26 cellular contexts compared by ENCODE assay signal in the genomic region with DNA sequence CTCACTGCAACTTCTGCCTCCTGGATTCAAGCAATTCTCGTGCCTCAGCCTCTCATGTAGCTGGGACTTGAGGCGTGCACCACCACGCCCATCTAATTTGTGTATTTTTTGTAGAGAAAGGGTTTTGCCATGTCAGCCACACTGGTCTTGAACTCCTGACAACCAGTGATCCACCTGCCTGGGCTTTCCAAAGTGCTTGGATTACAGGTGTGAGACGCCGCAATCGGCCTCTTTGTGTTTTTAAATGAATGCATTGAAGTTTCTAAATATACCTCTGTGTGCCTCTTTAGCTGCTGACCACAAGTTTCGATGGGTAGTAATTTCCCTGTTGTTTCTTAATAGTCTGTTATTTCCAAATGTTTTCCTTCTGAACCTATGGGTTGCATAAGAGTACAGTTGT.
"Had no signal": no experiment of that assay in that cellular context is flagged by ENCODE, and none has a peak within 500 bp of the region (broad histone marks: within the 10 kb centered on the region; RNA-seq: fewer than 3 reads in every experiment).

No MANE protein-coding gene starts in this region.

- ATAC-seq: activated CD4-positive, alpha-beta T cell treated with anti-CD3 and anti-CD28 coated beads for 36 hours; activated CD8-positive, alpha-beta memory T cell treated with anti-CD3 and anti-CD28 coated beads, Interleukin-2, amount 10 ng/mL, durations not matched to agents 7 days and 5 days; activated CD8-positive, alpha-beta T cell treated with anti-CD3 and anti-CD28 coated beads, Interleukin-2, amount 10 ng/mL, durations not matched to agents 7 days and 5 days; activated T-cell treated with anti-CD3 and anti-CD28 coated beads, Interleukin-2, amount 50 U/mL, for 72 hours; body of pancreas; foreskin keratinocyte; heart left ventricle; naive thymus-derived CD4-positive, alpha-beta T cell; sciatic nerve; stimulated activated naive CD8-positive, alpha-beta T cell treated with anti-CD3 and anti-CD28 coated beads, Interleukin-15, Interleukin-2, amounts not matched to agents 100 U/mL and 50 U/mL, for 24 hours had no signal

- H3K4me3 ChIP-seq: body of pancreas, esophagus muscularis mucosa, heart left ventricle, ovary, skin epidermis, thoracic aorta had no signal

- H3K4me1 ChIP-seq: body of pancreas, esophagus muscularis mucosa, foreskin keratinocyte, heart left ventricle had no signal

- DNase-seq: activated CD4-positive, alpha-beta T cell treated with anti-CD3 and anti-CD28 coated beads for 36 hours; activated CD4-positive, CD25-positive, alpha-beta regulatory T cell; activated CD8-positive, alpha-beta memory T cell treated with anti-CD3 and anti-CD28 coated beads, Interleukin-2, amount 10 ng/mL, durations not matched to agents 7 days and 5 days; activated CD8-positive, alpha-beta T cell treated with anti-CD3 and anti-CD28 coated beads, Interleukin-2, amount 10 ng/mL, durations not matched to agents 7 days and 5 days; activated naive CD4-positive, alpha-beta T cell treated with Interleukin-2 at 50 U/mL for 16 hours; activated T-cell treated with anti-CD3 and anti-CD28 coated beads for 4 hours; activated T-cell treated with anti-CD3 and anti-CD28 coated beads, Interleukin-2, amount 50 U/mL, for 72 hours; anterior cingulate cortex; body of pancreas; dermis blood vessel endothelial cell; effector CD4-positive, alpha-beta T cell; foreskin keratinocyte; heart left ventricle; hypothalamus; immature natural killer cell; midbrain; naive thymus-derived CD4-positive, alpha-beta T cell; ovary; stimulated activated CD4-positive, alpha-beta T cell treated with anti-CD3 and anti-CD28 coated beads, Interleukin-12 subunit alpha, Interleukin-12 subunit beta, amount 100 ng/mL, for 4 hours; stimulated activated CD4-positive, alpha-beta T cell treated with anti-CD3 and anti-CD28 coated beads, Interleukin-4, amount 100 ng/mL, for 1 hour; stimulated activated naive CD8-positive, alpha-beta T cell treated with anti-CD3 and anti-CD28 coated beads, Interleukin-15, Interleukin-2, amounts not matched to agents 100 U/mL and 50 U/mL, for 24 hours; trophoblast cell had no signal

- H3K27me3 ChIP-seq: body of pancreas, esophagus muscularis mucosa, foreskin keratinocyte, heart left ventricle, ovary had no signal

- H3K27ac ChIP-seq: body of pancreas, esophagus muscularis mucosa, foreskin keratinocyte, heart left ventricle, ovary, skin epidermis, thoracic aorta had no signal

- H3K9me3 ChIP-seq: body of pancreas, esophagus muscularis mucosa, heart left ventricle, ovary, thoracic aorta had no signal

- H3K36me3 ChIP-seq: esophagus muscularis mucosa, heart left ventricle, ovary, thoracic aorta had no signal
